15 cellular contexts compared by ENCODE assay signal in the genomic region with DNA sequence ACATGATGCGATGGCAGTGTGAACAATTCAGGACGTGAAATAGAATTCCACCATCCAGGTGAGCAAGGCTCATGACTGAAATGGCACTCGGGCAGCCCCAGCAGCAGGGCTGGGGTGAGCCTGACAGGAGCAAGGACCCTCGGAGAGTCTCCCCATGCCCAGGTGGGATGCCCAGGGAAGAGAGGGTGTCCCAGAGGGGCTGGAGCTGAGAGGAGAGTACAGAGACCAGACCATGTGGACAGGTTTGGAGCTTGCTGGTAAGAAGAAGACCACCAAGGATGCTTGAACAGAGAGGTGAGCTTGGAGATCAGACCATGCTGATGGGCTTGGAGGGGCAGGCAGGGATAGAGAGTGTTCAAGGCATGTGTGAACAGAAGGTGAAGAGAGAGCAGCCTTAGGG.
"Had no signal": no experiment of that assay in that cellular context is flagged by ENCODE, and none has a peak within 500 bp of the region (broad histone marks: within the 10 kb centered on the region; RNA-seq: fewer than 3 reads in every experiment).

No MANE protein-coding gene starts in this region.

- H3K4me1 Mint-ChIP-seq: activated naive CD8-positive, alpha-beta T cell treated with anti-CD3 and anti-CD28 coated beads for 36 hours had no signal

- H3K36me3 ChIP-seq: brain microvascular endothelial cell, thoracic aorta had no signal

- H3K27me3 ChIP-seq: brain microvascular endothelial cell had no signal

- H3K9me3 Mint-ChIP-seq: activated naive CD8-positive, alpha-beta T cell treated with anti-CD3 and anti-CD28 coated beads for 36 hours; activated T-cell treated with anti-CD3 and anti-CD28 coated beads, Interleukin-2, amount 50 U/mL, for 24 hours; natural killer cell treated with Interleukin-12 subunit alpha and Interleukin-12 subunit beta and Interleukin-15 and Interleukin-18, amount 100 ng/mL, for 72 hours; stimulated activated naive CD8-positive, alpha-beta T cell treated with anti-CD3 and anti-CD28 coated beads, Interleukin-15, Interleukin-2, amounts not matched to agents 100 ng/mL and 50 ng/mL, for 24 hours; T-helper 1 cell treated with Interleukin-12 subunit alpha and Interleukin-12 subunit beta and Interleukin-4 antibody, amounts not matched to agents 30 μg/mL and 1 μg/mL, for 36 hours had no signal

- H3K4me3 ChIP-seq: dorsolateral prefrontal cortex, thoracic aorta had no signal

- H3K27ac ChIP-seq: brain microvascular endothelial cell, dorsolateral prefrontal cortex, thoracic aorta had no signal

- H3K4me3 Mint-ChIP-seq: activated naive CD8-positive, alpha-beta T cell treated with anti-CD3 and anti-CD28 coated beads for 36 hours; activated T-cell treated with anti-CD3 and anti-CD28 coated beads, Interleukin-2, amount 50 U/mL, for 24 hours; natural killer cell treated with Interleukin-12 subunit alpha and Interleukin-12 subunit beta and Interleukin-15 and Interleukin-18, amount 100 ng/mL, for 72 hours; stimulated activated naive CD8-positive, alpha-beta T cell treated with anti-CD3 and anti-CD28 coated beads, Interleukin-15, Interleukin-2, amounts not matched to agents 100 ng/mL and 50 ng/mL, for 24 hours; T-helper 1 cell treated with Interleukin-12 subunit alpha and Interleukin-12 subunit beta and Interleukin-4 antibody, amounts not matched to agents 30 μg/mL and 1 μg/mL, for 36 hours had no signal

- H3K27ac Mint-ChIP-seq: activated naive CD8-positive, alpha-beta T cell treated with anti-CD3 and anti-CD28 coated beads for 36 hours; activated T-cell treated with anti-CD3 and anti-CD28 coated beads, Interleukin-2, amount 50 U/mL, for 24 hours; natural killer cell treated with Interleukin-12 subunit alpha and Interleukin-12 subunit beta and Interleukin-15 and Interleukin-18, amount 100 ng/mL, for 72 hours; stimulated activated naive CD8-positive, alpha-beta T cell treated with anti-CD3 and anti-CD28 coated beads, Interleukin-15, Interleukin-2, amounts not matched to agents 100 ng/mL and 50 ng/mL, for 24 hours; T-helper 1 cell treated with Interleukin-12 subunit alpha and Interleukin-12 subunit beta and Interleukin-4 antibody, amounts not matched to agents 30 μg/mL and 1 μg/mL, for 36 hours had no signal

- DNase-seq: activated CD4-positive, alpha-beta T cell treated with anti-CD3 and anti-CD28 coated beads, Interleukin-2, amount 50 U/mL, for 1 hour; activated CD4-positive, CD25-positive, alpha-beta regulatory T cell; activated gamma-delta T cell treated with Interleukin-2 at 50 U/mL for 16 hours; activated naive CD8-positive, alpha-beta T cell treated with anti-CD3 and anti-CD28 coated beads for 36 hours; activated T-cell treated with anti-CD3 and anti-CD28 coated beads, Interleukin-2, amount 50 U/mL, for 24 hours; brain microvascular endothelial cell; dorsolateral prefrontal cortex; stimulated activated CD4-positive, alpha-beta T cell treated with anti-CD3 and anti-CD28 coated beads, Interleukin-15, amount 100 ng/mL, for 24 hours; stimulated activated CD4-positive, alpha-beta T cell treated with anti-CD3 and anti-CD28 coated beads, Interleukin-4, amount 100 ng/mL, for 24 hours had no signal

- FAIRE-seq: islet of Langerhans had no signal

- ATAC-seq: natural killer cell treated with Interleukin-12 subunit alpha and Interleukin-12 subunit beta and Interleukin-15 and Interleukin-18, amount 100 ng/mL, for 72 hours; SK-N-SH treated with all-trans-retinoic acid at 6 μM for 48 hours had no signal

- H3K9me3 ChIP-seq: thoracic aorta had no signal

- H3K36me3 Mint-ChIP-seq: activated naive CD8-positive, alpha-beta T cell treated with anti-CD3 and anti-CD28 coated beads for 36 hours; natural killer cell treated with Interleukin-12 subunit alpha and Interleukin-12 subunit beta and Interleukin-15 and Interleukin-18, amount 100 ng/mL, for 72 hours had no signal
